Comparison of ENCODE assay signal across 17 cellular contexts in the genomic region with DNA sequence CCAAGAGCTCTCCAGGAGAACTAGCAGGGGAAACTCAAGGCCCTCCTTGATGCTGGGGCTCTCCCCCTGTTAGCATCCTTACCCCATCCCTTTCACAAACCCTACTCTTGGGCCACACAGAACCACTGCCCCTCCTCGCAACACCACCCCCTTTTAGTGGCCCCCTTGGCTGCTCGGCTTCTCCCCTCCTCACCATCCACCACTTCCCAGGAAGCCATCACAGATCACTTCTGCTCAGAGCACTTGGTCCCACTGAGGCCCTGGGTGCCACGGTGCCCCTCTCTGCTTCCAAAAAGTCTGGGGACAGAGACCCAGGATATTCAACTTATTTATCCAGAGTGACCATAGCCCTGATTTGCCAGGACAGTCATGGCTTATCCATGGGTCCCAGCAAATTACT. TPM values are rescaled to one million over a fixed set of nuclear protein-coding genes. Genes with fewer than 3 reads are reported as not detected.
DNase-seq lines count a peak whose midpoint lies in the region; ATAC-seq, FAIRE-seq and TF ChIP-seq lines count a peak whose summit lies in the region.
"Had no signal": no experiment of that assay in that cellular context is flagged by ENCODE, and none has a peak within 500 bp of the region (broad histone marks: within the 10 kb centered on the region; RNA-seq: fewer than 3 reads in every experiment).

No MANE protein-coding gene starts in this region.

- intact Hi-C loops in right lobe of liver (cut with DNase I) = loop anchor here (10.0 kb wide), 1 partner anchor 61 kb away; no protein-coding TSS in a partner anchor
- intact Hi-C loops in HepG2 (cut with micrococcal nuclease; ENCODE audit: unreplicated experiment) = loop anchor here (10.0 kb wide), 1 partner anchor 181 kb away; a partner anchor contains a TSS
- intact Hi-C loops in kidney (cut with DNase I) = no loop called here
- intact Hi-C loops in sciatic nerve (cut with DNase I) = loop anchor here (10.0 kb wide), 1 partner anchor 59 kb away; no protein-coding TSS in a partner anchor
- intact Hi-C loops in vagina (cut with DNase I) = no loop called here

- CTCF ChIA-PET in HepG2 (lab: Yijun Ruan, JAX; ENCODE audit: low intra/inter-chr PET ratio, low total read pairs) = no interaction called here

- H3K27me3 ChIP-seq in right lobe of liver (no peaks in the 10 kb centered on the region), HepG2 (ENCODE audit: control insufficient read depth in 1 of 2, insufficient read depth in 2 of 2, low read length in 2 of 2) (peaks cover 8 to 47% of the 10 kb centered on the region in 2 experiments; a peak in 4 of 5 replicates), vagina (peaks cover 9% of the 10 kb centered on the region)

- ATAC-seq in right lobe of liver (no peak), HepG2 (no peak), sciatic nerve (no peak)
- ATAC-seq: HCT116 had no signal

- H3K79me2 ChIP-seq in HepG2 (ENCODE audit: insufficient read depth, low read length) = no peaks in the 10 kb centered on the region

- no peak for TF ChIP-seq EP300 in HepG2 (IDR thresholded peaks at IDR 0.05; ENCODE audit: low read depth in 2 of 2, low read length in 2 of 2)
- TF ChIP-seq EP300 in HepG2 (CRISPR knock-in tag; IDR thresholded peaks at IDR 0.05; ENCODE audit: borderline replicate concordance) = no peak

- no peak overlapping the region for H3K27ac ChIP-seq in right lobe of liver
- H3K27ac ChIP-seq in HepG2 (ENCODE audit: extremely low read length, insufficient read depth, low read length) = no peak overlapping the region
- H3K27ac ChIP-seq in kidney (ENCODE audit: low read depth in 2 of 2, low read length in 2 of 2) = peak overlapping the region in 1 of 2 donors; percentile 69
- peak overlapping the region; percentile 59 for H3K27ac ChIP-seq in vagina
- H3K27ac ChIP-seq: BLaER1 treated with 17β-estradiol and CSF1 and Interleukin-3, amounts not matched to agents 10 nM and 100 nM; HL-60 had no signal

- H3K36me3 ChIP-seq in right lobe of liver (no peaks in the 10 kb centered on the region), HepG2 (replicated peaks in 1 of 2; ENCODE audit: control insufficient read depth in 1 of 2, insufficient read depth in 2 of 2, low read length in 2 of 2) (no peaks in the 10 kb centered on the region), kidney (ENCODE audit: control insufficient read depth in 1 of 2, insufficient read depth in 2 of 2, low read length in 2 of 2) (no peaks in the 10 kb centered on the region), vagina (no peaks in the 10 kb centered on the region)
- H3K36me3 ChIP-seq: BLaER1 treated with 17β-estradiol and CSF1 and Interleukin-3, amounts not matched to agents 10 nM and 100 nM had no signal

- TF ChIP-seq RAD21 in HepG2 (CRISPR knock-in tag; IDR thresholded peaks at IDR 0.05) = no peak

- no peak for TF ChIP-seq POLR2A in right lobe of liver (IDR thresholded peaks at IDR 0.05)
- no peak for TF ChIP-seq POLR2A in HepG2 (IDR thresholded peaks at IDR 0.05; ENCODE audit: insufficient read depth in 1 of 2, low read depth in 2 of 2, low read length in 2 of 2)
- no peak for TF ChIP-seq POLR2A in vagina (IDR thresholded peaks at IDR 0.05)

- TF ChIP-seq CTCF in right lobe of liver (IDR thresholded peaks at IDR 0.05) = no peak
- no peak for TF ChIP-seq CTCF in HepG2 (CRISPR knock-in tag; IDR thresholded peaks at IDR 0.05)
- TF ChIP-seq CTCF in kidney (IDR thresholded peaks at IDR 0.05; ENCODE audit: borderline replicate concordance, extremely low read depth, insufficient read depth) = no peak
- no peak for TF ChIP-seq CTCF in vagina (IDR thresholded peaks at IDR 0.05)

- no peak overlapping the region for H3K9ac ChIP-seq in HepG2 (ENCODE audit: insufficient read depth, low read depth, low read length)
- H3K9ac ChIP-seq in kidney (ENCODE audit: low read length in 2 of 2) = no peak overlapping the region
- H3K9ac ChIP-seq: BLaER1 treated with 17β-estradiol and CSF1 and Interleukin-3, amounts not matched to agents 10 nM and 100 nM had no signal

- no peaks in the 10 kb centered on the region for H3K4me1 ChIP-seq in right lobe of liver
- H3K4me1 ChIP-seq in HepG2 (ENCODE audit: insufficient read depth, low read length) = no peaks in the 10 kb centered on the region; the same call in 1 of the 2 replicates
- H3K4me1 ChIP-seq in kidney (ENCODE audit: control insufficient read depth in 1 of 2, insufficient read depth in 1 of 2, low read depth in 1 of 2, low read length in 2 of 2) = peaks cover 0 to 5% of the 10 kb centered on the region in 2 donors
- H3K4me1 ChIP-seq in vagina = peaks cover 15% of the 10 kb centered on the region

- POLR2A ChIA-PET in HepG2 (lab: Yijun Ruan, JAX) = no interaction called here

- DNase-seq in right lobe of liver (peak in 2 of 3 donors; percentile 19 to 20), HepG2 (ENCODE audit: low spot score) (no peak), kidney (peak; percentile 18), sciatic nerve (ENCODE audit: low spot score) (peak; percentile 19), vagina (ENCODE audit: extremely low spot score in 2 of 2) (peak in 1 of 2 donors; percentile 81), frontal cortex (ENCODE audit: low spot score in 2 of 2) (no peak), AG08396 (ENCODE audit: low spot score) (no peak)
- no peak for DNase-seq in central memory CD4-positive, alpha-beta T cell
- DNase-seq: 8988T; CD4-positive, CD25-positive, alpha-beta regulatory T cell; DMS53; GF-D8 had no signal

- 75% methylated on average over 3 of the region's 3 CpGs for WGBS in right lobe of liver (ENCODE audit: insufficient coverage, low coverage, low lambda C conversion rate, missing lambda C conversion rate)
- 19% methylated on average over 3 of the region's 3 CpGs for WGBS in HepG2 (ENCODE audit: low lambda C conversion rate)

- no peak overlapping the region for H3K4me2 ChIP-seq in HepG2 (ENCODE audit: low read depth, low read length)
- H3K4me2 ChIP-seq: BLaER1 treated with 17β-estradiol and CSF1 and Interleukin-3, amounts not matched to agents 10 nM and 100 nM had no signal

- no peaks in the 10 kb centered on the region for H4K20me1 ChIP-seq in HepG2 (ENCODE audit: insufficient read depth, low read length)
- H4K20me1 ChIP-seq: BLaER1 treated with 17β-estradiol and CSF1 and Interleukin-3, amounts not matched to agents 10 nM and 100 nM had no signal

- H3K9me3 ChIP-seq in right lobe of liver (no peaks in the 10 kb centered on the region), HepG2 (ENCODE audit: low read length) (no peaks in the 10 kb centered on the region), kidney (ENCODE audit: control insufficient read depth in 1 of 2, low read length in 2 of 2) (no peaks in the 10 kb centered on the region), vagina (no peaks in the 10 kb centered on the region)

- FAIRE-seq in HepG2 (lab: Jason Lieb, UNC) (no peak), kidney (lab: Jason Lieb, UNC) (no peak), frontal cortex (lab: Jason Lieb, UNC) (no peak)
- FAIRE-seq: GM19239 had no signal

- H2AFZ ChIP-seq in HepG2 (ENCODE audit: low read length) = no peak overlapping the region

- H3K4me3 ChIP-seq in right lobe of liver = no peak overlapping the region
- H3K4me3 ChIP-seq in HepG2 (replicated peaks in 1 of 3; ENCODE audit: insufficient read depth in 1 of 3, low read depth in 2 of 3, low read length in 3 of 3) = no peak overlapping the region
- H3K4me3 ChIP-seq in kidney (ENCODE audit: low read length in 2 of 2) = peak overlapping the region; percentile 10 to 15
- peak overlapping the region in 1 of 2 donors; percentile 42 for H3K4me3 ChIP-seq in vagina
- H3K4me3 ChIP-seq: BLaER1 treated with 17β-estradiol and CSF1 and Interleukin-3, amounts not matched to agents 10 nM and 100 nM had no signal

- in situ Hi-C loops in HepG2 (cut with HindIII; ENCODE audit: extremely low pct_ligation_motif_present, low pct_unique_long_range_greater_than_20kb) = no loop called here

- BruUV-seq in HepG2 (replicated peaks; lab: Mats Ljungman, UMichigan) = no TSS peak

TF ChIP-seq in HepG2, 621 proteins besides CTCF, POLR2A, EP300 and RAD21 (continues in another document):
- TF ChIP-seq SIN3A (IDR thresholded peaks at IDR 0.05; ENCODE audit: borderline replicate concordance, low read depth, low read length) (no peak), ZNF333 (CRISPR knock-in tag; IDR thresholded peaks at IDR 0.05; ENCODE audit: borderline replicate concordance) (no peak), ZNF558 (CRISPR knock-in tag; IDR thresholded peaks at IDR 0.05; ENCODE audit: borderline replicate concordance) (no peak), ZNF83 (CRISPR knock-in tag; IDR thresholded peaks at IDR 0.05; ENCODE audit: borderline replicate concordance) (no peak), ZNF33B (CRISPR knock-in tag; IDR thresholded peaks at IDR 0.05) (no peak)

RNA-seq across cellular contexts. Expression of a gene that starts 2.4 kb away (rescaled TPM):
- total RNA-seq in right lobe of liver (under 1 TPM in 5 of 6 experiments, not detected in 1; 0.20 to 0.82 (median 0.37) TPM), HepG2 (2016; rRNA removed; fragmentation: Illumina TruSeq; extraction: Trizol) (not detected in 2 replicates), kidney (1.5 TPM), sciatic nerve (not detected), vagina (1,938 TPM), frontal cortex (4.1 TPM)
- total RNA-seq in HepG2 (2016; cell fraction: cytosol; rRNA removed; fragmentation: Illumina TruSeq; extraction: Trizol; ENCODE audit: low read depth) = not detected in 2 replicates
- total RNA-seq in HepG2 (2016; cell fraction: insoluble cytoplasmic fraction; rRNA removed; fragmentation: Illumina TruSeq; extraction: Trizol) = not detected in 2 replicates
- total RNA-seq in HepG2 (2016; cell fraction: membrane; rRNA removed; fragmentation: Illumina TruSeq; extraction: Trizol) = not detected in 2 replicates
- total RNA-seq in HepG2 (2016; cell fraction: nucleus; rRNA removed; fragmentation: Illumina TruSeq; extraction: Trizol) = not detected in 2 replicates
- polyA plus RNA-seq in HepG2 (2011; rRNA removed) (not detected in 2 replicates), kidney (ENCODE audit: insufficient read depth, low read depth, low replicate concordance) (373 TPM)
- polyA plus RNA-seq in HepG2 (2011; cell fraction: cytosol; rRNA removed) = not detected in 2 replicates
- not detected in 2 replicates for polyA plus RNA-seq in HepG2 (2011; cell fraction: nucleus; rRNA removed)
- polyA plus RNA-seq in HepG2 (2012) = not detected in 2 replicates
- polyA plus RNA-seq in HepG2 (2016; cell fraction: cytosol; fragmentation: Illumina TruSeq; extraction: Trizol; ENCODE audit: low read depth) = not detected in 2 replicates
- not detected in 2 replicates for polyA plus RNA-seq in HepG2 (2016; cell fraction: insoluble cytoplasmic fraction; fragmentation: Illumina TruSeq; extraction: Trizol; ENCODE audit: low read depth)
- polyA plus RNA-seq in HepG2 (2016; cell fraction: membrane; fragmentation: Illumina TruSeq; extraction: Trizol; ENCODE audit: low read depth) = not detected in 2 replicates
- not detected in 2 replicates for polyA plus RNA-seq in HepG2 (2016; cell fraction: nucleus; fragmentation: Illumina TruSeq; extraction: Trizol; ENCODE audit: insufficient read depth, low read depth)
- 0.33 TPM in 1 of 2 replicates, not detected in the other for polyA minus RNA-seq in HepG2 (2011; rRNA and poly(A)+ RNA removed; ENCODE audit: low replicate concordance)
- polyA minus RNA-seq in HepG2 (2011; cell fraction: cytosol; rRNA and poly(A)+ RNA removed) = not detected in 2 replicates
- polyA minus RNA-seq in HepG2 (2011; cell fraction: nucleus; rRNA and poly(A)+ RNA removed) = not detected in 2 replicates
- total RNA-seq: CD4-positive, CD25-positive, alpha-beta regulatory T cell; H4 had no signal
- polyA plus RNA-seq: CD4-positive, CD25-positive, alpha-beta regulatory T cell had no signal

Comparison
In these comparisons a context has a peak if more than half of its experiments do, and no peak if none do; other contexts are left out.
1. DNase-seq: peak in right lobe of liver (2 of 3), kidney (single experiment) and sciatic nerve (single experiment); none in HepG2 (single experiment), central memory CD4-positive, alpha-beta T cell (single experiment), frontal cortex (0 of 2) and AG08396 (single experiment).
2. H3K4me3 ChIP-seq: peak in kidney (2 of 2); none in right lobe of liver (0 of 3) and HepG2 (0 of 3).
3. RNA of a gene that starts 2.4 kb away (total RNA-seq): 1,938 TPM in vagina (single experiment); 4.1 TPM in frontal cortex (single experiment), 1.5 TPM in kidney (single experiment), 0.20 to 0.82 TPM in right lobe of liver, not detected in sciatic nerve (single experiment) and not detected in HepG2; every median in the first group is over 100 times any median in the second.
4. intact Hi-C loops: an anchor here in right lobe of liver (10.0 kb wide), HepG2 (10.0 kb wide) and sciatic nerve (10.0 kb wide); none called in kidney and vagina.